In genomic region chr14:41606249-41607118, GRCh38 we compare ENCODE assay signal across 8 cellular contexts. TPM values are rescaled to one million over a fixed set of nuclear protein-coding genes. Genes with fewer than 3 reads are reported as not detected.
DNase-seq lines count a peak whose midpoint lies in the region; ATAC-seq and TF ChIP-seq lines count a peak whose summit lies in the region.

TSS of gene LRFN5 (plus strand) at chr14:41606876.

- H3K9me3 Mint-ChIP-seq in activated naive CD8-positive, alpha-beta T cell (ENCODE audit: low read depth), result no peaks in the 10 kb centered on the region

- H3K36me3 ChIP-seq in left ventricle myocardium inferior, result no peaks in the 10 kb centered on the region

- H3K27ac ChIP-seq in left ventricle myocardium inferior (replicated peaks), result peak within 1 kb of the TSS; percentile 81

- H3K4me1 ChIP-seq in left ventricle myocardium inferior, result peaks cover 43% of the 10 kb centered on the region

- ATAC-seq in HG03196 (IDR thresholded peaks at IDR 0.05; ENCODE audit: unreplicated experiment), result no peak
- ATAC-seq in HG02938 (IDR thresholded peaks at IDR 0.05; ENCODE audit: unreplicated experiment), result no peak

- peak; percentile 43 for DNase-seq in left ventricle myocardium inferior
- peak; percentile 23 for DNase-seq in putamen (ENCODE audit: low spot score)
- DNase-seq in AG08395 (ENCODE audit: low spot score), result no peak

- H3K4me3 ChIP-seq in GM08714 (ENCODE audit: low read length) (peak within 1 kb of the TSS; percentile 51; the same call in 1 of the 2 replicates), left ventricle myocardium inferior (peak within 1 kb of the TSS; percentile 70)

- intact Hi-C loops in left ventricle myocardium inferior (cut with micrococcal nuclease), result no loop called here

- H3K9me3 ChIP-seq in left ventricle myocardium inferior (replicated peaks), result no peaks in the 10 kb centered on the region

- peak within 1 kb of the TSS; percentile 84 for H3K4me3 Mint-ChIP-seq in activated naive CD8-positive, alpha-beta T cell

- no peak for TF ChIP-seq EP300 in Ishikawa (IDR thresholded peaks at IDR 0.05; ENCODE audit: borderline replicate concordance)

- peaks cover 96% of the 10 kb centered on the region for H3K27me3 ChIP-seq in left ventricle myocardium inferior (ENCODE audit: low read depth)

- no peaks in the 10 kb centered on the region for H3K36me3 Mint-ChIP-seq in activated naive CD8-positive, alpha-beta T cell

- no peak for TF ChIP-seq RAD21 in Ishikawa (IDR thresholded peaks at IDR 0.05; ENCODE audit: low read depth)

- H3K27ac Mint-ChIP-seq in activated naive CD8-positive, alpha-beta T cell, result no peak within 1 kb of the TSS

- H3K4me1 Mint-ChIP-seq in activated naive CD8-positive, alpha-beta T cell (ENCODE audit: low read depth), result peaks cover 54% of the 10 kb centered on the region

- H3K27me3 Mint-ChIP-seq in activated naive CD8-positive, alpha-beta T cell, result peaks cover 49% of the 10 kb centered on the region

- TF ChIP-seq CTCF in left ventricle myocardium inferior (IDR thresholded peaks at IDR 0.05; ENCODE audit: borderline replicate concordance), result no peak

TF ChIP-seq in Ishikawa, 13 proteins besides CTCF, POLR2A, EP300 and RAD21:
- peak; percentile 26; the same call in 1 of the 2 replicates for TF ChIP-seq MAX (IDR thresholded peaks at IDR 0.05)
- TF ChIP-seq YY1 (IDR thresholded peaks at IDR 0.05; ENCODE audit: low read depth), result no peak
- no peak for TF ChIP-seq CREB1 (IDR thresholded peaks at IDR 0.05; ENCODE audit: low read depth)

RNA-seq across cellular contexts. Expression of gene LRFN5, which starts in this region (rescaled TPM):
- total RNA-seq in left ventricle myocardium inferior, result 0.30 TPM

Comparison
In these comparisons a context has a peak if more than half of its experiments do, and no peak if none do; other contexts are left out.
1. Peak in DNase-seq, H3K4me3 ChIP-seq and H3K27ac ChIP-seq in left ventricle myocardium inferior; RNA of the gene not detected or under 1 TPM.